In the genomic region with DNA sequence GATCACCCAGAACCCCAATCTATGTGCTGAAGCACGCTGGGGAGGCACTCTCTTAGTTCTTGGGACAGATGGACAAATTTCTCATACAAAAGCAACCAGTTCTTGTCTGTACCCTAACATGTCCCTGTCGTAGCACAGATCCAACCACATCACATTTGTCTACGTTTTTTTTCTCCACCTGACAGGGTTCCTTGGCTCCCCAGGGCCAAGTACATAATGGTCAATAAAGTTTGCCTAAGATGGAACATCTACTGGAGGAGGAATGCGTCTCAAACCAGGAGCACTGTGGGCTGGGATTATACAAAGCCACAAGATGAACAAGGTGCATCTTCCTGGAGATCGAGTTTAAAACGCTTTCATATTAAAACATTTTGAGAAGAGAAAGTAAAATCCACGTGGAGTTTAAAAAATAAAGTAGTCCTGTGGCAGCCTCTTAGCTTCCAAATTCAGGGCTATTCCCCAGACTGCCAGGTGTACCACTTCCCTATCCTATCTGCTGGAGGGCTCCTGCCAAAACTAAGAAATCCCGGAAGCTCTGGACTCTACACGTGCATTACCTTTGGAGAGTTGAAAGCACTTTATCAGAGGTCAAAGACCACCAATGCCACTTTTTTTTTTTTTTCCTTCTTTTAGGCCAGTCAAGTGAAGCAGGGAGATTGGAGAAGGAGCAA, we compare ENCODE assay signal across 1 cellular context.
TF ChIP-seq lines count a peak whose summit lies in the region.

No MANE protein-coding gene starts in this region.

TF ChIP-seq in SK-N-SH, 30 proteins besides CTCF, POLR2A, EP300 and RAD21 (continued from another document):
- TF ChIP-seq, protein P1, sequence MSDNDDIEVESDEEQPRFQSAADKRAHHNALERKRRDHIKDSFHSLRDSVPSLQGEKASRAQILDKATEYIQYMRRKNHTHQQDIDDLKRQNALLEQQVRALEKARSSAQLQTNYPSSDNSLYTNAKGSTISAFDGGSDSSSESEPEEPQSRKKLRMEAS (IDR thresholded peaks at IDR 0.05; ENCODE audit: low read depth), result no peak
- TF ChIP-seq RFX5 (IDR thresholded peaks at IDR 0.05; ENCODE audit: low read length) (no peak), FOXM1 (IDR thresholded peaks at IDR 0.05; ENCODE audit: low read depth) (no peak), EZH2phosphoT487 (IDR thresholded peaks at IDR 0.05; ENCODE audit: borderline replicate concordance, low read depth) (no peak), RCOR1 (IDR thresholded peaks at IDR 0.05; ENCODE audit: low read length) (no peak), CHD2 (IDR thresholded peaks at IDR 0.05; ENCODE audit: low read length, partially characterized antibody) (no peak), FOSL2 (IDR thresholded peaks at IDR 0.05; ENCODE audit: borderline replicate concordance, low read depth) (no peak), NFIC (IDR thresholded peaks at IDR 0.05; ENCODE audit: borderline replicate concordance) (no peak), POLR2AphosphoS5 (IDR thresholded peaks at IDR 0.05; ENCODE audit: low read depth, low read length) (no peak), SMC3 (IDR thresholded peaks at IDR 0.05; ENCODE audit: low read depth, low read length) (no peak)
- TF ChIP-seq, protein P2, sequence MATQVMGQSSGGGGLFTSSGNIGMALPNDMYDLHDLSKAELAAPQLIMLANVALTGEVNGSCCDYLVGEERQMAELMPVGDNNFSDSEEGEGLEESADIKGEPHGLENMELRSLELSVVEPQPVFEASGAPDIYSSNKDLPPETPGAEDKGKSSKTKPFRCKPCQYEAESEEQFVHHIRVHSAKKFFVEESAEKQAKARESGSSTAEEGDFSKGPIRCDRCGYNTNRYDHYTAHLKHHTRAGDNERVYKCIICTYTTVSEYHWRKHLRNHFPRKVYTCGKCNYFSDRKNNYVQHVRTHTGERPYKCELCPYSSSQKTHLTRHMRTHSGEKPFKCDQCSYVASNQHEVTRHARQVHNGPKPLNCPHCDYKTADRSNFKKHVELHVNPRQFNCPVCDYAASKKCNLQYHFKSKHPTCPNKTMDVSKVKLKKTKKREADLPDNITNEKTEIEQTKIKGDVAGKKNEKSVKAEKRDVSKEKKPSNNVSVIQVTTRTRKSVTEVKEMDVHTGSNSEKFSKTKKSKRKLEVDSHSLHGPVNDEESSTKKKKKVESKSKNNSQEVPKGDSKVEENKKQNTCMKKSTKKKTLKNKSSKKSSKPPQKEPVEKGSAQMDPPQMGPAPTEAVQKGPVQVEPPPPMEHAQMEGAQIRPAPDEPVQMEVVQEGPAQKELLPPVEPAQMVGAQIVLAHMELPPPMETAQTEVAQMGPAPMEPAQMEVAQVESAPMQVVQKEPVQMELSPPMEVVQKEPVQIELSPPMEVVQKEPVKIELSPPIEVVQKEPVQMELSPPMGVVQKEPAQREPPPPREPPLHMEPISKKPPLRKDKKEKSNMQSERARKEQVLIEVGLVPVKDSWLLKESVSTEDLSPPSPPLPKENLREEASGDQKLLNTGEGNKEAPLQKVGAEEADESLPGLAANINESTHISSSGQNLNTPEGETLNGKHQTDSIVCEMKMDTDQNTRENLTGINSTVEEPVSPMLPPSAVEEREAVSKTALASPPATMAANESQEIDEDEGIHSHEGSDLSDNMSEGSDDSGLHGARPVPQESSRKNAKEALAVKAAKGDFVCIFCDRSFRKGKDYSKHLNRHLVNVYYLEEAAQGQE (IDR thresholded peaks at IDR 0.05; ENCODE audit: low read depth, low read length), result no peak
- TF ChIP-seq, protein P3, sequence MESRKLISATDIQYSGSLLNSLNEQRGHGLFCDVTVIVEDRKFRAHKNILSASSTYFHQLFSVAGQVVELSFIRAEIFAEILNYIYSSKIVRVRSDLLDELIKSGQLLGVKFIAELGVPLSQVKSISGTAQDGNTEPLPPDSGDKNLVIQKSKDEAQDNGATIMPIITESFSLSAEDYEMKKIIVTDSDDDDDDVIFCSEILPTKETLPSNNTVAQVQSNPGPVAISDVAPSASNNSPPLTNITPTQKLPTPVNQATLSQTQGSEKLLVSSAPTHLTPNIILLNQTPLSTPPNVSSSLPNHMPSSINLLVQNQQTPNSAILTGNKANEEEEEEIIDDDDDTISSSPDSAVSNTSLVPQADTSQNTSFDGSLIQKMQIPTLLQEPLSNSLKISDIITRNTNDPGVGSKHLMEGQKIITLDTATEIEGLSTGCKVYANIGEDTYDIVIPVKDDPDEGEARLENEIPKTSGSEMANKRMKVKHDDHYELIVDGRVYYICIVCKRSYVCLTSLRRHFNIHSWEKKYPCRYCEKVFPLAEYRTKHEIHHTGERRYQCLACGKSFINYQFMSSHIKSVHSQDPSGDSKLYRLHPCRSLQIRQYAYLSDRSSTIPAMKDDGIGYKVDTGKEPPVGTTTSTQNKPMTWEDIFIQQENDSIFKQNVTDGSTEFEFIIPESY (IDR thresholded peaks at IDR 0.05; ENCODE audit: borderline replicate concordance, low read depth), result no peak
